In the genomic region with DNA sequence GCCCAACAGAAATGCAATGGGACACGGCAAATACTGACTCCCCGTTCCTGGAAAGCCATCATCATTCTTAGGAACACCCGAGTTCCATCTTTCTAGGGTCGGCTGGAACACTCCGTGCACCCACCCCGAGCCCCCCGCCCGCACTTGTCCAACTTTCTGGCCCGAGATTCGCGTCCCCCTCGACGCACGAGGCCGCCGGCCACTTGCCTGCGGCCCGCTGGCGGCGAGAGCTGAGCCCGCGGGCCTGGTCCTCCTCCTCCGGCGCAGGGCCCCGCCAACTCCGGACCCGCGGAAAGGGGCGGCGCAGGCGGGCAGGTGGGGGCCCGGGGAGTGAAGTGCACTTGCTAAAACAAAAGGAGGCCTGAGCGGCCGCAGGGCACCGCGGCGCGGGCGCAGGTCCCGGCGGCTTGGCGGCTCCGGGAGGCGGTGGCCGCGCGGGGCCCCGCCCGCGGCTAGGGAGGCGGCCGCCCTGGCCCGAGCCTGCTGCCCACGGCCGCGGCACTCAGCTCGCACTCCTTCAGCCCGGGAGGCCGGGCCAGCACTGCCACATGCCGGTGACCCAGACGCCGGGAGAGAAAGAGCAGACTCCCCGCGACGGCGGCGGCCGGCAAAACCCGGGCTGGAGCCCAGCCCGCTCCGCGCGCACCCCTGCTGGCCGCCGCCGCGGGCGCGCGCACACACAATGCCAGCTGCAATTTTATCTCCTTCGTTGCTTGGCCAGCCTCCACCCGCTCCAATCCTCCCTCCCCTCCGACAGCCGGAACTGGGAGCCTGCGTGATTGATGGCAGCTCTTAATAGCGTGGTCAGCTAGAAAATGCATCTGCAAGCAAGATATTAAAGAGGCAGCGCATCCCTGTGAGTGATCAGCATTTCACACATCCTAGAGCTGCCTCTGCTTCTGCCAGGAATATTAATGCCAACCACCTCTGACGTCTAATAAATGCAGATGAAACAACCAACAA, we compare ENCODE assay signal across 8 cellular contexts.
DNase-seq lines count a peak whose midpoint lies in the region; ATAC-seq and TF ChIP-seq lines count a peak whose summit lies in the region.

No MANE protein-coding gene starts in this region.

- no peaks in the 10 kb centered on the region for H3K9me2 ChIP-seq in DOHH2 (replicated peaks; ENCODE audit: control insufficient read depth, low read length)

- peaks cover 18% of the 10 kb centered on the region for H3K27me3 ChIP-seq in DOHH2 (ENCODE audit: control insufficient read depth, low read length)

- H3K4me3 Mint-ChIP-seq in nephron: peak overlapping the region; percentile 89 to 95 (median 89)

- H3K4me3 ChIP-seq in DOHH2 (ENCODE audit: low read length) (peak overlapping the region; percentile 73), foreskin fibroblast (ENCODE audit: low read depth in 1 of 2, low read length in 2 of 2) (peak overlapping the region; percentile 59 to 69)

- H3K27me3 Mint-ChIP-seq in nephron (ENCODE audit: low read depth): no peaks in the 10 kb centered on the region

- peaks cover 26% of the 10 kb centered on the region for H3F3A ChIP-seq in DOHH2 (ENCODE audit: control insufficient read depth, insufficient read depth)

- peak; percentile 71 for ATAC-seq in GM21825 (IDR thresholded peaks at IDR 0.05; ENCODE audit: unreplicated experiment)

- H3K27ac Mint-ChIP-seq in nephron: peak overlapping the region; percentile 93 to 97 (median 96)

- DNase-seq in RPMI8226 (peak; percentile 99), activated gamma-delta T cell treated with Interleukin-2 at 50 U/mL for 16 hours (peak; percentile 27), foreskin fibroblast (peak; percentile 92 to 97), substantia nigra (lab: John Stamatoyannopoulos, UW) (peak; percentile 63 to 99 (median 90))

- H3K9me3 Mint-ChIP-seq in nephron: no peaks in the 10 kb centered on the region

- no peaks in the 10 kb centered on the region for H3K36me3 ChIP-seq in DOHH2 (ENCODE audit: control insufficient read depth, low read length)

- H3K4me1 ChIP-seq in DOHH2 (ENCODE audit: control insufficient read depth, low read length): peaks cover 47% of the 10 kb centered on the region

- no peaks in the 10 kb centered on the region for H3K9me3 ChIP-seq in DOHH2 (ENCODE audit: control insufficient read depth, insufficient read depth, low read length)

- peaks cover 72% of the 10 kb centered on the region for H3K4me1 Mint-ChIP-seq in nephron

- TF ChIP-seq CTCF in DOHH2 (IDR thresholded peaks at IDR 0.05; ENCODE audit: low read depth, low read length, poor library complexity, severe bottlenecking) (no peak), LNCAP (IDR thresholded peaks at IDR 0.05) (peak; percentile 18; the same call in 1 of the 2 replicates), foreskin fibroblast (IDR thresholded peaks at IDR 0.05; ENCODE audit: low read depth, low read length) (no peak), nephron (IDR thresholded peaks at IDR 0.05; ENCODE audit: unreplicated experiment in 3 of 3) (no peak)

- H3K27ac ChIP-seq in DOHH2 (ENCODE audit: low read depth, low read length) (no peak overlapping the region), substantia nigra (ENCODE audit: low read depth, low read length, poor library complexity, severe bottlenecking) (peak overlapping the region; percentile 75)

- peaks cover 54% of the 10 kb centered on the region for H3K79me2 ChIP-seq in DOHH2 (ENCODE audit: control insufficient read depth, low read length)

- H3K4me2 ChIP-seq in DOHH2 (ENCODE audit: low read length): peak overlapping the region; percentile 70

- no peaks in the 10 kb centered on the region for H3K36me3 Mint-ChIP-seq in nephron (ENCODE audit: low read depth)

- peaks cover 28% of the 10 kb centered on the region for H4K20me1 ChIP-seq in DOHH2 (ENCODE audit: control insufficient read depth, insufficient read depth, low read depth, low read length)

Comparison
In these comparisons a context has a peak if more than half of its experiments do, and no peak if none do; other contexts are left out.
1. DNase-seq: peak in every context shown above with its lines; median percentile 99 in RPMI8226; 94 in foreskin fibroblast; 90 in substantia nigra; 27 in activated gamma-delta T cell treated with Interleukin-2 at 50 U/mL for 16 hours.